Comparison of ENCODE assay signal across 9 cellular contexts in genomic region chr12:18304609-18305008, GRCh38. TPM values are rescaled to one million over a fixed set of nuclear protein-coding genes. Genes with fewer than 3 reads are reported as not detected.
"Had no signal": no experiment of that assay in that cellular context is flagged by ENCODE, and none has a peak within 500 bp of the region (broad histone marks: within the 10 kb centered on the region; RNA-seq: fewer than 3 reads in every experiment).

No MANE protein-coding gene starts in this region.

- H3K27ac Mint-ChIP-seq: GM23338, H9 had no signal

- DNase-seq: H9, HCEC 1CT, IMR-90 had no signal

- FAIRE-seq: H1, H54, HTR-8/SVneo, K562 had no signal

- H3K4me3 ChIP-seq: GM23338, K562 had no signal

- H3K4me3 Mint-ChIP-seq: GM23338, H9 had no signal

RNA-seq across cellular contexts. Expression of gene PIK3C2G, which starts 43.3 kb away (rescaled TPM):
- total RNA-seq: GM23338, H1, H9, HT-29, IMR-90, K562 had no signal
- polyA plus RNA-seq: GM23338, H1, IMR-90, K562 had no signal
